Comparison of ENCODE assay signal across 8 cellular contexts in genomic region chr9:100474082-100474949, GRCh38. TPM values are rescaled to one million over a fixed set of nuclear protein-coding genes. Genes with fewer than 3 reads are reported as not detected.
A peak's percentile ranks its signal among the peaks of the same experiment; 100 is the strongest.
DNase-seq lines count a peak whose midpoint lies in the region; ATAC-seq and TF ChIP-seq lines count a peak whose summit lies in the region.

No MANE protein-coding gene starts in this region.

- H3K36me3 ChIP-seq in Panc1 (ENCODE audit: control insufficient read depth, insufficient read depth, low read length) = no peaks in the 10 kb centered on the region
- H3K36me3 ChIP-seq in esophagus muscularis mucosa = no peaks in the 10 kb centered on the region

- intact Hi-C loops in Panc1 (cut with micrococcal nuclease; ENCODE audit: unreplicated experiment) (no loop called here), esophagus muscularis mucosa (cut with DNase I) (no loop called here), posterior cingulate gyrus (cut with DNase I) (loop anchor here (10.0 kb wide), 1 partner anchor 120 kb away; no protein-coding TSS in a partner anchor)

- no peak for TF ChIP-seq CTCF in Panc1 (IDR thresholded peaks at IDR 0.05)
- no peak for TF ChIP-seq CTCF in esophagus muscularis mucosa (IDR thresholded peaks at IDR 0.05)

- no peak for TF ChIP-seq EP300 in esophagus muscularis mucosa (IDR thresholded peaks at IDR 0.05)

- TF ChIP-seq POLR2A in esophagus muscularis mucosa (IDR thresholded peaks at IDR 0.05; ENCODE audit: low read depth) = no peak

- ATAC-seq in Panc1 (no peak), GM18498 (IDR thresholded peaks at IDR 0.05; ENCODE audit: unreplicated experiment) (no peak), GM19035 (IDR thresholded peaks at IDR 0.05; ENCODE audit: unreplicated experiment) (no peak)

- CTCF ChIA-PET in Panc1 (lab: Charles Lee) = no interaction called here

- H3K4me3 ChIP-seq in Panc1 (ENCODE audit: low read depth in 2 of 2, low read length in 2 of 2) = peak overlapping the region; percentile 50 to 58; a peak in 3 of 4 replicates
- H3K4me3 ChIP-seq in esophagus muscularis mucosa = peak overlapping the region; percentile 70 to 73 (median 72)

- H3K9me3 ChIP-seq in Panc1 (ENCODE audit: control insufficient read depth, insufficient read depth, low read depth, low read length) (no peaks in the 10 kb centered on the region), esophagus muscularis mucosa (no peaks in the 10 kb centered on the region)

- WGBS in esophagus muscularis mucosa = 30% methylated on average over 26 of the region's 26 CpGs

- BruUV-seq in Panc1 (replicated peaks; lab: Mats Ljungman, UMichigan) = no TSS peak

- POLR2A ChIA-PET in Panc1 (lab: Charles Lee) = no interaction called here

- H3K27me3 ChIP-seq in Panc1 (ENCODE audit: control insufficient read depth, insufficient read depth, low read length) (no peaks in the 10 kb centered on the region), esophagus muscularis mucosa (peaks cover 0 to 15% (median 0%) of the 10 kb centered on the region in 4 donors)

- peak; percentile 10 for DNase-seq in EH (ENCODE audit: low read depth)
- DNase-seq in Panc1 (ENCODE audit: low read depth, low spot score) = no peak
- no peak for DNase-seq in esophagus muscularis mucosa (ENCODE audit: extremely low spot score)
- DNase-seq in posterior cingulate gyrus = peak in 7 of 10 donors; percentile 16 to 87 (median 40)
- no peak for DNase-seq in NCI-H226
- no peak for DNase-seq in NCI-H1930 (lab: John Stamatoyannopoulos, UW)

- H3K4me1 ChIP-seq in Panc1 (ENCODE audit: control insufficient read depth, insufficient read depth, low read length) (no peaks in the 10 kb centered on the region), esophagus muscularis mucosa (peaks cover 8 to 21% (median 16%) of the 10 kb centered on the region in 4 donors)

- in situ Hi-C loops in Panc1 (cut with HindIII; ENCODE audit: low pct_unique_long_range_greater_than_20kb, low sequenced_read_pairs) = no loop called here

- H3K27ac ChIP-seq in Panc1 (ENCODE audit: low read length) = no peak overlapping the region
- no peak overlapping the region for H3K27ac ChIP-seq in esophagus muscularis mucosa (replicated peaks in 1 of 4)

RNA-seq across cellular contexts. Expression of gene TMEFF1, which starts 1.4 kb away (rescaled TPM):
- total RNA-seq in Panc1 (2021; ENCODE audit: unreplicated experiment) = 2.2 TPM
- polyA plus RNA-seq in Panc1 (2012; ENCODE audit: insufficient read length) = 0.88 TPM
- total RNA-seq in esophagus muscularis mucosa = 1 to 10 TPM in 1 of 4 donors, under 1 TPM in 3; 0.50 to 1.7 (median 0.73) TPM

RNA-seq across cellular contexts. Expression of gene MSANTD3, which starts 47.4 kb away (rescaled TPM):
- total RNA-seq in Panc1 (2021; ENCODE audit: unreplicated experiment) (58.7 TPM), esophagus muscularis mucosa (10 to 100 TPM; 28.5 to 50.4 (median 41.3) TPM)
- polyA plus RNA-seq in Panc1 (2012; ENCODE audit: insufficient read length) = 29.3 TPM

Comparison
In these comparisons a context has a peak if more than half of its experiments do, and no peak if none do; other contexts are left out.
1. DNase-seq: peak in EH (single experiment) and posterior cingulate gyrus (7 of 10); none in Panc1 (single experiment), esophagus muscularis mucosa (single experiment), NCI-H226 (single experiment) and NCI-H1930 (0 of 2).